Comparison of ENCODE assay signal across 8 cellular contexts in genomic region chr6:90083891-90084290, GRCh38.
DNase-seq lines count a peak whose midpoint lies in the region; ATAC-seq, FAIRE-seq and TF ChIP-seq lines count a peak whose summit lies in the region.

No MANE protein-coding gene starts in this region.

- no peak for TF ChIP-seq CTCF in breast epithelium (IDR thresholded peaks at IDR 0.05)

- H2BK15ac ChIP-seq in mesenchymal stem cell (ENCODE audit: low read depth, poor library complexity, severe bottlenecking), result no peak overlapping the region

- H2BK5ac ChIP-seq in mesenchymal stem cell (ENCODE audit: low read depth, low read length, poor library complexity, severe bottlenecking), result no peak overlapping the region

- no peak overlapping the region for H2AK5ac ChIP-seq in mesenchymal stem cell (ENCODE audit: low read length, severe bottlenecking)

- H4K8ac ChIP-seq in mesenchymal stem cell (ENCODE audit: low read length), result no peak overlapping the region

- TF ChIP-seq POLR2A in breast epithelium (IDR thresholded peaks at IDR 0.05), result no peak

- H3K4me1 ChIP-seq in breast epithelium (no peaks in the 10 kb centered on the region), mesenchymal stem cell (ENCODE audit: control insufficient read depth, insufficient read depth, low read depth, low read length) (no peaks in the 10 kb centered on the region)

- H3K9ac ChIP-seq in mesenchymal stem cell (ENCODE audit: low read length), result no peak overlapping the region

- peak; percentile 37 to 55 for DNase-seq in activated CD4-positive, alpha-beta T cell treated with anti-CD3 and anti-CD28 coated beads, Interleukin-2, amount 50 U/mL, for 48 hours
- DNase-seq in stimulated activated CD4-positive, alpha-beta T cell treated with anti-CD3 and anti-CD28 coated beads, Interleukin-4, amount 100 ng/mL, for 24 hours, result peak; percentile 55
- DNase-seq in breast epithelium (ENCODE audit: low spot score in 2 of 2), result no peak
- DNase-seq in kidney tubule cell (ENCODE audit: low spot score), result no peak
- no peak for DNase-seq in urothelium cell line (ENCODE audit: low spot score)
- DNase-seq in mesenchymal stem cell, result no peak

- H3K9me3 ChIP-seq in breast epithelium (no peaks in the 10 kb centered on the region), mesenchymal stem cell (ENCODE audit: control insufficient read depth, low read length) (no peaks in the 10 kb centered on the region)

- H3K18ac ChIP-seq in mesenchymal stem cell (ENCODE audit: low read depth in 1 of 2, low read length in 2 of 2), result no peak overlapping the region

- peak; percentile 72 for ATAC-seq in GM19372 (IDR thresholded peaks at IDR 0.05; ENCODE audit: low read depth, unreplicated experiment)
- peak; percentile 59 for ATAC-seq in HG03378 (IDR thresholded peaks at IDR 0.05; ENCODE audit: unreplicated experiment)

- H3K4me3 ChIP-seq in breast epithelium (no peak overlapping the region), mesenchymal stem cell (ENCODE audit: insufficient read depth in 1 of 2, low read depth in 1 of 2, low read length in 2 of 2) (no peak overlapping the region)

- no peak overlapping the region for H3K23ac ChIP-seq in mesenchymal stem cell (ENCODE audit: low read length in 2 of 2)

- no peak for FAIRE-seq in urothelium cell line (lab: Jason Lieb, UNC)

- H3K27me3 ChIP-seq in breast epithelium (no peaks in the 10 kb centered on the region), mesenchymal stem cell (ENCODE audit: control insufficient read depth in 1 of 2, insufficient read depth in 1 of 2, low read length in 2 of 2) (no peaks in the 10 kb centered on the region)

- H3K4me2 ChIP-seq in mesenchymal stem cell (ENCODE audit: low read length, poor library complexity, severe bottlenecking), result no peak overlapping the region

- no peak overlapping the region for H3K14ac ChIP-seq in mesenchymal stem cell (ENCODE audit: low read length in 2 of 2)

- no peak overlapping the region for H2BK12ac ChIP-seq in mesenchymal stem cell (ENCODE audit: low read length in 2 of 2)

- H3K27ac ChIP-seq in breast epithelium (no peak overlapping the region), mesenchymal stem cell (ENCODE audit: low read length, poor library complexity, severe bottlenecking) (no peak overlapping the region)

- no peaks in the 10 kb centered on the region for H3K79me1 ChIP-seq in mesenchymal stem cell (replicated peaks; ENCODE audit: low read length, poor library complexity, severe bottlenecking)

- intact Hi-C loops in breast epithelium (cut with DNase I; ENCODE audit: low total_unique reads), result no loop called here

- no peak overlapping the region for H2AFZ ChIP-seq in mesenchymal stem cell (ENCODE audit: low read depth, low read length)

- no peak overlapping the region for H4K91ac ChIP-seq in mesenchymal stem cell (ENCODE audit: low read length)

- 93% methylated on average over 4 of the region's 4 CpGs for WGBS in mesenchymal stem cell

- H3K4ac ChIP-seq in mesenchymal stem cell (ENCODE audit: low read depth in 1 of 2, low read length in 2 of 2), result no peak overlapping the region

- H2BK120ac ChIP-seq in mesenchymal stem cell (ENCODE audit: low read depth, low read length), result no peak overlapping the region

- no peaks in the 10 kb centered on the region for H3K36me3 ChIP-seq in breast epithelium
- no peaks in the 10 kb centered on the region for H3K36me3 ChIP-seq in mesenchymal stem cell (ENCODE audit: control insufficient read depth in 1 of 2, insufficient read depth in 2 of 2, low read depth in 1 of 2, low read length in 2 of 2)

Comparison
In these comparisons a context has a peak if more than half of its experiments do, and no peak if none do; other contexts are left out.
1. DNase-seq: peak in activated CD4-positive, alpha-beta T cell treated with anti-CD3 and anti-CD28 coated beads, Interleukin-2, amount 50 U/mL, for 48 hours (2 of 2) and stimulated activated CD4-positive, alpha-beta T cell treated with anti-CD3 and anti-CD28 coated beads, Interleukin-4, amount 100 ng/mL, for 24 hours (single experiment); none in breast epithelium (0 of 2), kidney tubule cell (single experiment), urothelium cell line (single experiment) and mesenchymal stem cell (single experiment).